Comparison of ENCODE assay signal across 23 cellular contexts in genomic region chr17:147796-148740, GRCh38. TPM values are rescaled to one million over a fixed set of nuclear protein-coding genes. Genes with fewer than 3 reads are reported as not detected.
DNase-seq lines count a peak whose midpoint lies in the region; ATAC-seq and TF ChIP-seq lines count a peak whose summit lies in the region.
"Had no signal": no experiment of that assay in that cellular context is flagged by ENCODE, and none has a peak within 500 bp of the region (broad histone marks: within the 10 kb centered on the region; RNA-seq: fewer than 3 reads in every experiment).

No MANE protein-coding gene starts in this region.

- no peaks in the 10 kb centered on the region for H3K9me3 ChIP-seq in ovary
- no peaks in the 10 kb centered on the region for H3K9me3 ChIP-seq in uterus
- H3K9me3 ChIP-seq: breast epithelium, neutrophil, SJSA1 had no signal

- H3K4me3 ChIP-seq in ovary (no peak overlapping the region), uterus (no peak overlapping the region)
- H3K4me3 ChIP-seq: breast epithelium, SJSA1 had no signal

- peaks cover 2% of the 10 kb centered on the region for H3K4me1 Mint-ChIP-seq in activated T-cell treated with anti-CD3 and anti-CD28 coated beads, Interleukin-2, amount 50 U/mL, for 24 hours (ENCODE audit: low read depth)

- H3K27ac Mint-ChIP-seq in activated T-cell treated with anti-CD3 and anti-CD28 coated beads, Interleukin-2, amount 50 U/mL, for 24 hours, result no peak overlapping the region
- H3K27ac Mint-ChIP-seq: activated naive CD8-positive, alpha-beta T cell; dendritic cell treated with granulocyte-macrophage colony-stimulating factor and Interleukin-4, amounts not matched to agents 40 ng/mL and 50 ng/mL, for 4 days had no signal

- no peak for TF ChIP-seq CTCF in ovary (IDR thresholded peaks at IDR 0.05)
- TF ChIP-seq CTCF in uterus (IDR thresholded peaks at IDR 0.05), result no peak

- ATAC-seq in left cardiac atrium, result no peak
- no peak for ATAC-seq in HG03139 (IDR thresholded peaks at IDR 0.05; ENCODE audit: unreplicated experiment)
- no peak for ATAC-seq in GM18873 (IDR thresholded peaks at IDR 0.05; ENCODE audit: low FRiP score, unreplicated experiment)
- ATAC-seq in GM18511 (IDR thresholded peaks at IDR 0.05; ENCODE audit: unreplicated experiment), result no peak
- ATAC-seq: foreskin keratinocyte, PC-3 had no signal

- intact Hi-C loops in left cardiac atrium (cut with DNase I) (no loop called here), ovary (cut with DNase I) (loop anchor here in 1 of 4 donors (5.0 kb wide), 2 partner anchors 239 to 549 kb away; no protein-coding TSS in a partner anchor), uterus (cut with DNase I; ENCODE audit: low total_unique reads) (no loop called here)

- H3K27me3 ChIP-seq in ovary, result no peaks in the 10 kb centered on the region
- H3K27me3 ChIP-seq in uterus, result no peaks in the 10 kb centered on the region
- H3K27me3 ChIP-seq: breast epithelium, foreskin keratinocyte, SJSA1 had no signal

- TF ChIP-seq EP300 in ovary (IDR thresholded peaks at IDR 0.05), result no peak

- H3K4me1 ChIP-seq in ovary (ENCODE audit: insufficient read depth), result peaks cover 2% of the 10 kb centered on the region
- H3K4me1 ChIP-seq in uterus, result no peaks in the 10 kb centered on the region
- H3K4me1 ChIP-seq: breast epithelium, foreskin keratinocyte had no signal

- H3K4me3 Mint-ChIP-seq in activated T-cell treated with anti-CD3 and anti-CD28 coated beads, Interleukin-2, amount 50 U/mL, for 24 hours, result no peak overlapping the region
- H3K4me3 Mint-ChIP-seq: activated naive CD8-positive, alpha-beta T cell; dendritic cell treated with granulocyte-macrophage colony-stimulating factor and Interleukin-4, amounts not matched to agents 40 ng/mL and 50 ng/mL, for 4 days had no signal

- no peaks in the 10 kb centered on the region for H3K36me3 ChIP-seq in ovary
- H3K36me3 ChIP-seq in uterus, result no peaks in the 10 kb centered on the region
- H3K36me3 ChIP-seq: breast epithelium, SJSA1 had no signal

- H3K9me3 Mint-ChIP-seq in activated T-cell treated with anti-CD3 and anti-CD28 coated beads, Interleukin-2, amount 50 U/mL, for 24 hours, result no peaks in the 10 kb centered on the region
- H3K9me3 Mint-ChIP-seq: dendritic cell treated with granulocyte-macrophage colony-stimulating factor and Interleukin-4, amounts not matched to agents 40 ng/mL and 50 ng/mL, for 4 days had no signal

- H3K36me3 Mint-ChIP-seq in activated T-cell treated with anti-CD3 and anti-CD28 coated beads, Interleukin-2, amount 50 U/mL, for 24 hours (ENCODE audit: low read depth), result no peaks in the 10 kb centered on the region
- H3K36me3 Mint-ChIP-seq: activated naive CD8-positive, alpha-beta T cell had no signal

- H3K27me3 Mint-ChIP-seq in activated T-cell treated with anti-CD3 and anti-CD28 coated beads, Interleukin-2, amount 50 U/mL, for 24 hours, result peaks cover 3% of the 10 kb centered on the region

- DNase-seq in activated T-cell treated with anti-CD3 and anti-CD28 coated beads, Interleukin-2, amount 50 U/mL, for 24 hours, result peak; percentile 17
- DNase-seq in activated T-cell treated with anti-CD3 and anti-CD28 coated beads for 4 hours, result no peak
- peak; percentile 6 for DNase-seq in left cardiac atrium
- peak; percentile 5 to 24 (median 16) for DNase-seq in ovary
- peak; percentile 8 to 9 for DNase-seq in uterus
- DNase-seq: C1 segment of cervical spinal cord; DMS 273 treated with DMSO at 0.1 percent for 48 hours; foreskin keratinocyte; NCI-H82; PC-3; stimulated activated CD4-positive, alpha-beta T cell treated with anti-CD3 and anti-CD28 coated beads, Interleukin-4, amount 100 ng/mL, for 1 hour; substantia nigra; T-helper 2 cell had no signal

- H3K27ac ChIP-seq in ovary (no peak overlapping the region), uterus (no peak overlapping the region)
- H3K27ac ChIP-seq: breast epithelium, epithelial cell of prostate, foreskin keratinocyte, neutrophil, SJSA1 had no signal

- TF ChIP-seq POLR2A in ovary (IDR thresholded peaks at IDR 0.05) (no peak), uterus (IDR thresholded peaks at IDR 0.05) (no peak)

- WGBS in ovary, 3 donors, result 89 to 92% (median 90%) methylated on average over 17 of the region's 17 CpGs

RNA-seq across cellular contexts. Expression of gene SCGB1C2, which starts 10.7 kb away (rescaled TPM):
- not detected for total RNA-seq in left cardiac atrium
- not detected for total RNA-seq in ovary
- polyA plus RNA-seq in ovary, result not detected
- not detected for total RNA-seq in uterus
- total RNA-seq: breast epithelium, foreskin keratinocyte, PC-3, SJSA1, skeletal muscle tissue had no signal
- polyA plus RNA-seq: foreskin keratinocyte had no signal

RNA-seq across cellular contexts. Expression of gene DOC2B, which starts 33.4 kb away (rescaled TPM):
- total RNA-seq in left cardiac atrium, result 10 to 100 TPM in 1 of 2 donors, 1 to 10 TPM in 1; 6.8 to 16.4 TPM
- total RNA-seq in ovary, result 1 to 10 TPM in 6 of 7 donors, under 1 TPM in 1; 0.83 to 4.5 (median 2.0) TPM
- 1 to 10 TPM; 1.3 to 4.2 TPM for polyA plus RNA-seq in ovary
- total RNA-seq in uterus, result 10 to 100 TPM in 1 of 4 donors, 1 to 10 TPM in 3; 3.8 to 45.3 (median 7.1) TPM
- total RNA-seq: foreskin keratinocyte, SJSA1 had no signal
- polyA plus RNA-seq: foreskin keratinocyte had no signal
